Comparison of ENCODE assay signal across 8 cellular contexts in genomic region chr6:75207211-75207984, GRCh38. TPM values are rescaled to one million over a fixed set of nuclear protein-coding genes. Genes with fewer than 3 reads are reported as not detected.
A peak's percentile ranks its signal among the peaks of the same experiment; 100 is the strongest.
DNase-seq lines count a peak whose midpoint lies in the region; ATAC-seq and TF ChIP-seq lines count a peak whose summit lies in the region.

No MANE protein-coding gene starts in this region.

- in situ Hi-C loops in IMR-90 (cut with MboI; ENCODE audit: low sequenced_read_pairs): loop anchor here (10.0 kb wide), 1 partner anchor 793 kb away; no protein-coding TSS in a partner anchor

- peaks cover 0 to 6% (median 0%) of the 10 kb centered on the region in 5 donors for H3K36me3 Mint-ChIP-seq in naive thymus-derived CD4-positive, alpha-beta T cell

- H4K20me1 ChIP-seq in IMR-90 (ENCODE audit: insufficient read depth, low read length): peaks cover 24% of the 10 kb centered on the region

- peak overlapping the region; percentile 63 to 92 (median 80) for H3K4me3 Mint-ChIP-seq in naive thymus-derived CD4-positive, alpha-beta T cell

- 40% methylated on average over 15 of the region's 33 CpGs; no CpG with 5 or more reads in 1 of the 2 experiments for WGBS in IMR-90 (ENCODE audit: extremely low coverage in 2 of 2, insufficient read length in 1 of 2), 2 experiments
- WGBS in ectodermal cell, 2 experiments: 6 to 12% methylated on average over 33 of the region's 33 CpGs

- H3K23ac ChIP-seq in IMR-90 (ENCODE audit: low read depth, low read length): peak overlapping the region; percentile 98

- CTCF ChIA-PET in IMR-90 (lab: Yijun Ruan, JAX): interaction anchor here (0.6 to 1.9 kb wide), 5 partner anchors 19 to 1521 kb away, joined by 3 to 10 read pairs (median 4); no protein-coding TSS in a partner anchor
- CTCF ChIA-PET in naive thymus-derived CD4-positive, alpha-beta T cell (lab: Charles Lee): interaction anchor here (0.7 to 1.1 kb wide), 3 partner anchors 33 to 1535 kb away, joined by 3 to 5 read pairs (median 4); no protein-coding TSS in a partner anchor

- peaks cover 0 to 23% of the 10 kb centered on the region in 2 experiments; a peak in 2 of 4 replicates for H3K79me1 ChIP-seq in IMR-90 (ENCODE audit: low read depth in 1 of 2, low read length in 2 of 2)

- H3K4me1 ChIP-seq in IMR-90 (ENCODE audit: control insufficient read depth, insufficient read depth, low read length): peaks cover 20% of the 10 kb centered on the region
- peaks cover 26% of the 10 kb centered on the region for H3K4me1 ChIP-seq in ectodermal cell (ENCODE audit: control insufficient read depth, insufficient read depth, low read length)
- peaks cover 24 to 45% of the 10 kb centered on the region in 2 donors for H3K4me1 ChIP-seq in naive thymus-derived CD4-positive, alpha-beta T cell (ENCODE audit: control insufficient read depth in 2 of 2, insufficient read depth in 2 of 2, low read length in 2 of 2)

- DNase-seq in CD1c-positive myeloid dendritic cell (ENCODE audit: extremely low spot score) (peak; percentile 3), IMR-90 (peak; percentile 42), DMS153 (lab: John Stamatoyannopoulos, UW) (no peak), LoVo (ENCODE audit: low spot score) (no peak), substantia nigra (lab: John Stamatoyannopoulos, UW) (no peak)
- peak in 1 of 9 donors; percentile 6 for DNase-seq in naive thymus-derived CD4-positive, alpha-beta T cell

- peak overlapping the region; percentile 51 for H4K5ac ChIP-seq in IMR-90 (ENCODE audit: low read depth, low read length)

- peak overlapping the region; percentile 87 for H2AFZ ChIP-seq in IMR-90 (replicated peaks; ENCODE audit: low read length, poor library complexity)

- TF ChIP-seq CTCF in IMR-90 (conservative IDR thresholded peaks at IDR 0.05; ENCODE audit: low read depth, low read length): no peak

- peak overlapping the region; percentile 90 for H2AK9ac ChIP-seq in IMR-90 (replicated peaks; ENCODE audit: low read depth, low read length, poor library complexity)

- peak overlapping the region; percentile 78 for H3K18ac ChIP-seq in IMR-90 (ENCODE audit: low read depth, low read length)

- intact Hi-C loops in IMR-90 (cut with micrococcal nuclease): loop anchor here (2.0 to 10.0 kb wide), 7 partner anchors 215 to 1405 kb away; no protein-coding TSS in a partner anchor
- intact Hi-C loops in naive thymus-derived CD4-positive, alpha-beta T cell (cut with micrococcal nuclease): loop anchor here in 1 of 2 donors (5.0 to 10.0 kb wide), 3 partner anchors 633 to 1530 kb away; no protein-coding TSS in a partner anchor

- peaks cover 43 to 64% (median 57%) of the 10 kb centered on the region in 7 donors for H3K4me1 Mint-ChIP-seq in naive thymus-derived CD4-positive, alpha-beta T cell

- H3K4ac ChIP-seq in IMR-90 (ENCODE audit: low read depth, low read length): peak overlapping the region; percentile 94

- H4K91ac ChIP-seq in IMR-90 (ENCODE audit: insufficient read depth, low read depth, low read length): peak overlapping the region; percentile 94

- no TSS peak for BruUV-seq in IMR-90 (replicated peaks; lab: Mats Ljungman, UMichigan)

- H3K9me3 ChIP-seq in IMR-90 (ENCODE audit: control insufficient read depth, insufficient read depth, low read length): no peaks in the 10 kb centered on the region
- no peaks in the 10 kb centered on the region for H3K9me3 ChIP-seq in ectodermal cell (ENCODE audit: control insufficient read depth, low read length)
- no peaks in the 10 kb centered on the region for H3K9me3 ChIP-seq in naive thymus-derived CD4-positive, alpha-beta T cell (ENCODE audit: control insufficient read depth in 2 of 3, low read length in 3 of 3)

- H3K4me2 ChIP-seq in IMR-90 (ENCODE audit: low read depth, low read length): peak overlapping the region; percentile 79

- peak overlapping the region in 1 of 9 donors; percentile 53 for H3K27ac Mint-ChIP-seq in naive thymus-derived CD4-positive, alpha-beta T cell

- no peak for TF ChIP-seq RAD21 in IMR-90 (IDR thresholded peaks at IDR 0.05; ENCODE audit: low read length)

- peak overlapping the region; percentile 97 for H2BK20ac ChIP-seq in IMR-90 (ENCODE audit: low read depth, low read length)

- peak overlapping the region; percentile 97 for H3K14ac ChIP-seq in IMR-90 (replicated peaks; ENCODE audit: low read depth, low read length)

- peaks cover 81 to 86% (median 83%) of the 10 kb centered on the region in 5 donors for H3K27me3 Mint-ChIP-seq in naive thymus-derived CD4-positive, alpha-beta T cell

- H2BK15ac ChIP-seq in IMR-90 (ENCODE audit: low read depth, low read length): peak overlapping the region; percentile 98

- peak overlapping the region; percentile 59 for H2BK5ac ChIP-seq in IMR-90 (ENCODE audit: low read depth, low read length, poor library complexity, severe bottlenecking)

- H3K4me3 ChIP-seq in IMR-90 (ENCODE audit: insufficient read depth, low read depth, low read length) (no peak overlapping the region), ectodermal cell (ENCODE audit: insufficient read depth, low read depth, low read length) (peak overlapping the region; percentile 40)
- H3K4me3 ChIP-seq in naive thymus-derived CD4-positive, alpha-beta T cell (ENCODE audit: low read length): peak overlapping the region; percentile 21

- ATAC-seq in IMR-90 (ENCODE audit: low read depth) (no peak), HG03097 (IDR thresholded peaks at IDR 0.05; ENCODE audit: low FRiP score, unreplicated experiment) (no peak)
- no peak for ATAC-seq in naive thymus-derived CD4-positive, alpha-beta T cell

- peaks cover 0 to 2% (median 0%) of the 10 kb centered on the region in 11 donors for H3K9me3 Mint-ChIP-seq in naive thymus-derived CD4-positive, alpha-beta T cell

- POLR2A ChIA-PET in IMR-90 (lab: Charles Lee; ENCODE audit: unreplicated experiment): interaction anchor here (0.5 kb wide), 1 partner anchor 1039 kb away, joined by 4 read pairs; no protein-coding TSS in a partner anchor
- POLR2A ChIA-PET in naive thymus-derived CD4-positive, alpha-beta T cell (lab: Charles Lee): interaction anchor here (0.6 kb wide), 1 partner anchor 37 kb away, joined by 4 read pairs; no protein-coding TSS in a partner anchor

- H2BK120ac ChIP-seq in IMR-90 (ENCODE audit: low read depth, low read length): peak overlapping the region; percentile 98

- H3K36me3 ChIP-seq in IMR-90 (ENCODE audit: control insufficient read depth, insufficient read depth, low read length) (peaks cover 2% of the 10 kb centered on the region), ectodermal cell (ENCODE audit: control insufficient read depth, insufficient read depth, low read length) (no peaks in the 10 kb centered on the region)
- no peaks in the 10 kb centered on the region for H3K36me3 ChIP-seq in naive thymus-derived CD4-positive, alpha-beta T cell (ENCODE audit: control insufficient read depth in 2 of 3, insufficient read depth in 3 of 3, low read length in 3 of 3)

- H3K27ac ChIP-seq in IMR-90 (ENCODE audit: insufficient read depth, low read length) (peak overlapping the region; percentile 79), ectodermal cell (ENCODE audit: insufficient read depth, low read depth, low read length, poor library complexity, severe bottlenecking) (no peak overlapping the region), substantia nigra (ENCODE audit: low read depth, low read length, poor library complexity, severe bottlenecking) (no peak overlapping the region)
- no peak overlapping the region for H3K27ac ChIP-seq in naive thymus-derived CD4-positive, alpha-beta T cell (ENCODE audit: low read depth, low read length)

- peak overlapping the region; percentile 74 for H3K9ac ChIP-seq in IMR-90 (ENCODE audit: low read depth, low read length)

- TF ChIP-seq POLR2A in IMR-90 (IDR thresholded peaks at IDR 0.05; ENCODE audit: low read depth, low read length): no peak

- no peaks in the 10 kb centered on the region for H3K9me1 ChIP-seq in IMR-90 (ENCODE audit: insufficient read depth, low read length)

- peak overlapping the region; percentile 70 to 89 for H4K8ac ChIP-seq in IMR-90 (ENCODE audit: low read depth in 2 of 2, low read length in 2 of 2)

- dilution Hi-C loops in IMR-90 (cut with HindIII; ENCODE audit: low sequenced_read_pairs, unreplicated experiment): no loop called here

- peak overlapping the region; percentile 89 for H3K56ac ChIP-seq in IMR-90 (ENCODE audit: extremely low read depth, insufficient read depth, low read length)

- H2AK5ac ChIP-seq in IMR-90 (ENCODE audit: low read depth, low read length): peak overlapping the region; percentile 94

- H3K27me3 ChIP-seq in IMR-90 (ENCODE audit: control insufficient read depth, insufficient read depth, low read length) (no peaks in the 10 kb centered on the region), ectodermal cell (ENCODE audit: control insufficient read depth, insufficient read depth, low read length, poor library complexity, severe bottlenecking) (peaks cover 72% of the 10 kb centered on the region)
- H3K27me3 ChIP-seq in naive thymus-derived CD4-positive, alpha-beta T cell (ENCODE audit: control insufficient read depth in 2 of 2, insufficient read depth in 2 of 2, low read length in 2 of 2): peaks cover 4 to 27% of the 10 kb centered on the region in 2 donors

TF ChIP-seq in IMR-90, 13 proteins besides CTCF, POLR2A, EP300 and RAD21:
- TF ChIP-seq MAZ (IDR thresholded peaks at IDR 0.05; ENCODE audit: borderline replicate concordance, low read depth, low read length) (no peak), MXI1 (IDR thresholded peaks at IDR 0.05; ENCODE audit: borderline replicate concordance, low read depth, low read length) (no peak), BHLHE40 (IDR thresholded peaks at IDR 0.05; ENCODE audit: low read depth, low read length) (no peak)

RNA-seq across cellular contexts. Expression of gene COL12A1, which starts 1.5 kb away (rescaled TPM):
- total RNA-seq in IMR-90 (2012; rRNA removed): 452 and 502 TPM in 2 replicates
- polyA plus RNA-seq in IMR-90 (2012; rRNA removed): 307 and 350 TPM in 2 replicates
- polyA plus RNA-seq in IMR-90 (2012; cell fraction: cytosol; rRNA removed): 147 and 190 TPM in 2 replicates
- 157 and 467 TPM in 2 replicates for polyA plus RNA-seq in IMR-90 (2012; cell fraction: nucleus; rRNA removed; ENCODE audit: low replicate concordance)
- 2.5 TPM for polyA plus RNA-seq in ectodermal cell (2013, experiment 1 of 4)
- 2.9 TPM for polyA plus RNA-seq in ectodermal cell (2013, experiment 2 of 4)
- polyA plus RNA-seq in ectodermal cell (2013, experiment 3 of 4): 3.1 TPM
- polyA plus RNA-seq in ectodermal cell (2013, experiment 4 of 4): 4.0 TPM
- total RNA-seq in naive thymus-derived CD4-positive, alpha-beta T cell: under 1 TPM in 1 of 5 experiments, not detected in 4; 0.27 TPM
- not detected for polyA plus RNA-seq in naive thymus-derived CD4-positive, alpha-beta T cell

RNA-seq across cellular contexts. Expression of gene COX7A2, which starts 36.2 kb away (rescaled TPM):
- 85.8 and 776 TPM in 2 replicates for total RNA-seq in IMR-90 (2012; rRNA removed)
- 174 and 185 TPM in 2 replicates for polyA plus RNA-seq in IMR-90 (2012; rRNA removed)
- polyA plus RNA-seq in IMR-90 (2012; cell fraction: cytosol; rRNA removed): 360 and 1,161 TPM in 2 replicates
- polyA plus RNA-seq in IMR-90 (2012; cell fraction: nucleus; rRNA removed; ENCODE audit: low replicate concordance): 39.2 and 183 TPM in 2 replicates
- polyA plus RNA-seq in ectodermal cell (2013, experiment 1 of 4): 212 TPM
- polyA plus RNA-seq in ectodermal cell (2013, experiment 2 of 4): 212 TPM
- polyA plus RNA-seq in ectodermal cell (2013, experiment 3 of 4): 205 TPM
- 217 TPM for polyA plus RNA-seq in ectodermal cell (2013, experiment 4 of 4)
- 100 to 1,000 TPM; 159 to 395 (median 183) TPM for total RNA-seq in naive thymus-derived CD4-positive, alpha-beta T cell
- polyA plus RNA-seq in naive thymus-derived CD4-positive, alpha-beta T cell: 100 to 1,000 TPM; 791 to 969 TPM

Comparison
In these comparisons a context has a peak if more than half of its experiments do, and no peak if none do; other contexts are left out.
1. DNase-seq: peak in CD1c-positive myeloid dendritic cell (single experiment) and IMR-90 (single experiment); none in DMS153 (single experiment), LoVo (single experiment) and substantia nigra (0 of 49).
2. RNA of gene COL12A1, which starts 1.5 kb away (total RNA-seq): 452 to 502 TPM in IMR-90; 0.27 TPM in naive thymus-derived CD4-positive, alpha-beta T cell; every median in the first group is over 100 times any median in the second.